In the genomic region with DNA sequence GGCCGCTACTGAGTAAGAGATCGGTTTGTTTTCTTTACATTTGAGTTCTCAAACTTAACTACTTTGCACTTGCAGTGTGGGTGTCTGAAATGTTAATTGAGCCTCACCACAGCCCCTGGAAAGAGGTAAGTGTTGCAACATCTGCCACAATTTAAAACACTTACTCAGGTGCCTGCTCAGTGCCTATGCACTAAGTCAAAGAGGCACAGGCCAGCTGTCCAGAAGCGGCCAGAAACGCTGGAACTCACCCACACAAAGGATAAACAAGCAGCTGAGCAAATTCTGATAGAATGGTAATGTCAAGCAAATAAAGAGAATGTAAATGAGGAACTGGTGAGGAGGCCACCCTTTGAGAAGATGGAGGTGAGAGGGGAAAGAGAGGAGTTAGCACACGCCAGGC, we compare ENCODE assay signal across 9 cellular contexts.
DNase-seq lines count a peak whose midpoint lies in the region; ATAC-seq and TF ChIP-seq lines count a peak whose summit lies in the region.
"Had no signal": no experiment of that assay in that cellular context is flagged by ENCODE, and none has a peak within 500 bp of the region (broad histone marks: within the 10 kb centered on the region; RNA-seq: fewer than 3 reads in every experiment).

No MANE protein-coding gene starts in this region.

- TF ChIP-seq EP300 in esophagus muscularis mucosa (IDR thresholded peaks at IDR 0.05), result no peak

- H3K4me1 ChIP-seq in ES-I3 (ENCODE audit: insufficient read depth, low read length) (peaks cover 18% of the 10 kb centered on the region), esophagus muscularis mucosa (peaks cover 82 to 100% (median 96%) of the 10 kb centered on the region in 4 donors), prostate gland (replicated peaks) (peaks cover 24% of the 10 kb centered on the region)

- H3K36me3 ChIP-seq in ES-I3 (ENCODE audit: insufficient read depth, low read length) (no peaks in the 10 kb centered on the region), esophagus muscularis mucosa (no peaks in the 10 kb centered on the region), prostate gland (no peaks in the 10 kb centered on the region)

- intact Hi-C loops in esophagus muscularis mucosa (cut with DNase I) (loop anchor here (2.0 kb wide), 1 partner anchor 33 kb away; no protein-coding TSS in a partner anchor), prostate gland (cut with DNase I) (loop anchor here (5.0 to 10.0 kb wide), 2 partner anchors 129 to 149 kb away; no protein-coding TSS in a partner anchor)

- peak; percentile 94 for DNase-seq in NCI-H748 (lab: John Stamatoyannopoulos, UW; ENCODE audit: unreplicated experiment)
- DNase-seq in esophagus muscularis mucosa (ENCODE audit: extremely low spot score), result no peak
- DNase-seq in prostate gland (ENCODE audit: low spot score), result no peak
- no peak for DNase-seq in GM19238 (ENCODE audit: insufficient read length, low spot score)
- no peak for DNase-seq in SW 1271 (lab: John Stamatoyannopoulos, UW)
- DNase-seq: activated B cell treated with CpG ODN at 0.5 μM for 24 hours had no signal

- H3K9ac ChIP-seq in ES-I3 (ENCODE audit: low read depth, low read length), result peak overlapping the region; percentile 44; the same call in 1 of the 2 replicates

- ATAC-seq in activated CD4-positive, CD25-positive, alpha-beta regulatory T cell treated with anti-CD3 and anti-CD28 coated beads, Interleukin-2, amount 50 U/mL, for 24 hours, result no peak
- no peak for ATAC-seq in HG03139 (IDR thresholded peaks at IDR 0.05; ENCODE audit: unreplicated experiment)

- H3K4me3 ChIP-seq in esophagus muscularis mucosa (no peak overlapping the region), prostate gland (no peak overlapping the region)

- TF ChIP-seq CTCF in esophagus muscularis mucosa (IDR thresholded peaks at IDR 0.05) (no peak), prostate gland (IDR thresholded peaks at IDR 0.05) (no peak)

- H3K27me3 ChIP-seq in esophagus muscularis mucosa (no peaks in the 10 kb centered on the region), prostate gland (replicated peaks; ENCODE audit: insufficient read depth) (no peaks in the 10 kb centered on the region)

- TF ChIP-seq POLR2A in esophagus muscularis mucosa (IDR thresholded peaks at IDR 0.05; ENCODE audit: low read depth) (no peak), prostate gland (IDR thresholded peaks at IDR 0.05) (no peak)

- no peaks in the 10 kb centered on the region for H3K9me3 ChIP-seq in ES-I3 (ENCODE audit: control insufficient read depth, insufficient read depth, low read length)
- H3K9me3 ChIP-seq in esophagus muscularis mucosa, result no peaks in the 10 kb centered on the region
- no peaks in the 10 kb centered on the region for H3K9me3 ChIP-seq in prostate gland

- peak overlapping the region; percentile 86 to 92 (median 88) for H3K27ac ChIP-seq in esophagus muscularis mucosa (replicated peaks in 1 of 4)
- peak overlapping the region; percentile 81 to 84 for H3K27ac ChIP-seq in prostate gland

- 38% methylated on average over 5 of the region's 5 CpGs for WGBS in esophagus muscularis mucosa
- WGBS in prostate gland, result 52% methylated on average over 5 of the region's 5 CpGs
